Comparison of ENCODE assay signal across 15 cellular contexts in genomic region chr16:71796501-71796900, GRCh38.
"Had no signal": no experiment of that assay in that cellular context is flagged by ENCODE, and none has a peak within 500 bp of the region (broad histone marks: within the 10 kb centered on the region; RNA-seq: fewer than 3 reads in every experiment).

No MANE protein-coding gene starts in this region.

- H3K4me3 ChIP-seq: cardiac muscle cell, coronary artery, gastroesophageal sphincter, left ventricle myocardium inferior, skin epidermis, thyroid gland, uterus had no signal

- H3K27ac Mint-ChIP-seq: activated naive CD4-positive, alpha-beta T cell treated with anti-CD3 and anti-CD28 coated beads for 36 hours had no signal

- H3K27ac ChIP-seq: cardiac muscle cell, coronary artery, epithelial cell of prostate, left ventricle myocardium inferior, skin epidermis, thyroid gland, uterus had no signal

- H3K9me3 ChIP-seq: gastroesophageal sphincter, left ventricle myocardium inferior, thyroid gland, uterus had no signal

- DNase-seq: activated naive CD4-positive, alpha-beta T cell treated with anti-CD3 and anti-CD28 coated beads for 36 hours; anterior cingulate cortex; effector memory CD8-positive, alpha-beta T cell; islet precursor cell; left ventricle myocardium inferior; mesenchymal stem cell; thyroid gland; uterus had no signal

- ATAC-seq: activated CD4-positive, CD25-positive, alpha-beta regulatory T cell treated with anti-CD3 and anti-CD28 coated beads, Interleukin-2, amount 50 U/mL, for 24 hours; gastroesophageal sphincter had no signal

- H3K4me3 Mint-ChIP-seq: activated naive CD4-positive, alpha-beta T cell treated with anti-CD3 and anti-CD28 coated beads for 36 hours; T-helper 2 cell treated with Interferon-gamma antibody and Interleukin-4, amounts not matched to agents 5 μg/mL and 100 μg/mL, for 36 hours had no signal

- H3K36me3 ChIP-seq: cardiac muscle cell, thyroid gland, uterus had no signal

- H3K27me3 Mint-ChIP-seq: effector memory CD8-positive, alpha-beta T cell had no signal

- H3K9me3 Mint-ChIP-seq: activated naive CD4-positive, alpha-beta T cell treated with anti-CD3 and anti-CD28 coated beads for 36 hours; effector memory CD8-positive, alpha-beta T cell; T-helper 2 cell treated with Interferon-gamma antibody and Interleukin-4, amounts not matched to agents 5 μg/mL and 100 μg/mL, for 36 hours had no signal

- H3K27me3 ChIP-seq: cardiac muscle cell, gastroesophageal sphincter, thyroid gland, uterus had no signal
